In genomic region chr14:45083979-45084722, GRCh38 we compare ENCODE assay signal across 8 cellular contexts. TPM values are rescaled to one million over a fixed set of nuclear protein-coding genes. Genes with fewer than 3 reads are reported as not detected.
DNase-seq lines count a peak whose midpoint lies in the region; ATAC-seq, FAIRE-seq and TF ChIP-seq lines count a peak whose summit lies in the region.

TSS of gene PRPF39 (plus strand) at chr14:45084116. CDS start at chr14:45095240, 11,124 bp downstream.

- H3K27me3 ChIP-seq in bronchial epithelial cell (ENCODE audit: control insufficient read depth, insufficient read depth, low read length) (no peaks in the 10 kb centered on the region), small intestine (ENCODE audit: control insufficient read depth in 2 of 2, insufficient read depth in 2 of 2, low read length in 2 of 2) (no peaks in the 10 kb centered on the region)

- H3K27ac Mint-ChIP-seq in WTC11: peak within 1 kb of the TSS; percentile 93

- CTCF ChIA-PET in WTC11 (lab: Charles Lee): interaction anchor here (1.0 kb wide), 1 partner anchor 171 kb away, joined by 3 read pairs; no protein-coding TSS in a partner anchor

- FAIRE-seq in bronchial epithelial cell (lab: Jason Lieb, UNC) (no peak), small intestine (lab: Jason Lieb, UNC) (no peak)

- POLR2A ChIA-PET in WTC11 (lab: Charles Lee): interaction anchor here (0.6 to 2.9 kb wide), 3 partner anchors 12 to 122 kb away, joined by 3 to 7 read pairs (median 3); partner anchors contain the start of genes FKBP3, KLHL28 and TOGARAM1

- H3K36me3 Mint-ChIP-seq in WTC11: 0 out of 2 replicates have a peak, but pooled peaks cover 2% of the 10 kb centered on the region

- no peaks in the 10 kb centered on the region for H3K9me3 ChIP-seq in small intestine (ENCODE audit: control insufficient read depth, low read depth)

- peak within 1 kb of the TSS; percentile 98 for H3K4me3 Mint-ChIP-seq in WTC11

- 0 to 1% (median 0%) methylated on average over 46 to 48 of the region's 48 CpGs for WGBS in small intestine, 3 donors

- ATAC-seq in GM18909 (IDR thresholded peaks at IDR 0.05; ENCODE audit: poor library complexity, unreplicated experiment): peak; percentile 89
- ATAC-seq in HG03159 (IDR thresholded peaks at IDR 0.05; ENCODE audit: unreplicated experiment): peak; percentile 89
- ATAC-seq in WTC11: peak; percentile 94

- H3K4me1 Mint-ChIP-seq in WTC11: peaks cover 44% of the 10 kb centered on the region

- peak within 1 kb of the TSS; percentile 8 to 94 for H3K27ac ChIP-seq in small intestine (ENCODE audit: low read depth in 1 of 2, low read length in 1 of 2)

- peaks cover 7 to 9% of the 10 kb centered on the region in 2 donors for H3K4me1 ChIP-seq in small intestine (ENCODE audit: control insufficient read depth in 2 of 2, insufficient read depth in 1 of 2, low read depth in 1 of 2, low read length in 1 of 2)

- H3K27me3 Mint-ChIP-seq in WTC11 (ENCODE audit: low read depth): no peaks in the 10 kb centered on the region

- TF ChIP-seq CTCF in WTC11 (IDR thresholded peaks at IDR 0.05) (no peak), bronchial epithelial cell (IDR thresholded peaks at IDR 0.05; ENCODE audit: insufficient read depth, low read length, severe bottlenecking) (no peak)

- H3K4me3 ChIP-seq in bronchial epithelial cell (ENCODE audit: low read depth, low read length) (peak within 1 kb of the TSS; percentile 68), small intestine (ENCODE audit: low read depth in 1 of 2, low read length in 2 of 2) (peak within 1 kb of the TSS; percentile 58 to 64)

- H3K36me3 ChIP-seq in bronchial epithelial cell (ENCODE audit: control insufficient read depth, insufficient read depth, low read length) (peaks cover 1% of the 10 kb centered on the region), small intestine (ENCODE audit: control insufficient read depth in 2 of 2, insufficient read depth in 2 of 2, low read length in 2 of 2) (no peaks in the 10 kb centered on the region)

- H3K9me3 Mint-ChIP-seq in WTC11: peaks cover 13% of the 10 kb centered on the region

- DNase-seq in AG08395 (ENCODE audit: low spot score) (peak; percentile 99), NCI-H2227 (lab: John Stamatoyannopoulos, UW; ENCODE audit: unreplicated experiment) (peak; percentile 95), WTC11 (ENCODE audit: low spot score) (peak; percentile 95), bronchial epithelial cell (ENCODE audit: low read depth) (peak; percentile 83), iPS-NIHi11 (ENCODE audit: low spot score) (peak; percentile 99), small intestine (peak; percentile 95)

TF ChIP-seq in WTC11, 78 proteins besides CTCF, POLR2A, EP300 and RAD21 (continues in another document):
- no peak for TF ChIP-seq OVOL2 (CRISPR knock-in tag; IDR thresholded peaks at IDR 0.05; ENCODE audit: borderline replicate concordance)
- TF ChIP-seq FOXJ3 (CRISPR knock-in tag; IDR thresholded peaks at IDR 0.05; ENCODE audit: borderline replicate concordance): no peak
- no peak for TF ChIP-seq GABPB1 (CRISPR knock-in tag; IDR thresholded peaks at IDR 0.05)
- TF ChIP-seq ATF6 (CRISPR knock-in tag; IDR thresholded peaks at IDR 0.05): no peak
- TF ChIP-seq ZNF232 (CRISPR knock-in tag; IDR thresholded peaks at IDR 0.05): no peak
- no peak for TF ChIP-seq RORB (CRISPR knock-in tag; IDR thresholded peaks at IDR 0.05)
- no peak for TF ChIP-seq ZNF532 (CRISPR knock-in tag; IDR thresholded peaks at IDR 0.05; ENCODE audit: borderline replicate concordance)
- no peak for TF ChIP-seq ZNF423 (CRISPR knock-in tag; IDR thresholded peaks at IDR 0.05)
- TF ChIP-seq USF2 (CRISPR knock-in tag; IDR thresholded peaks at IDR 0.05): peak; percentile 94
- TF ChIP-seq AFF4 (CRISPR knock-in tag; IDR thresholded peaks at IDR 0.05; ENCODE audit: borderline replicate concordance): no peak
- TF ChIP-seq ZNF219 (CRISPR knock-in tag; IDR thresholded peaks at IDR 0.05; ENCODE audit: borderline replicate concordance): no peak
- peak; percentile 60; the same call in 1 of the 2 replicates for TF ChIP-seq SP1 (CRISPR knock-in tag; conservative IDR thresholded peaks at IDR 0.05)

RNA-seq across cellular contexts. Expression of gene PRPF39, which starts in this region (rescaled TPM):
- 32.3 to 39.3 TPM (median 34.4 TPM) in 3 replicates for total RNA-seq in WTC11 (2021)
- 23.4 and 26.9 TPM in 2 replicates for total RNA-seq in bronchial epithelial cell
- polyA plus RNA-seq in small intestine: 10 to 100 TPM; 12.1 to 43.4 (median 20.5) TPM

Comparison
In these comparisons a context has a peak if more than half of its experiments do, and no peak if none do; other contexts are left out.
1. Peak in every context shown above with its lines: DNase-seq, ATAC-seq, H3K4me3 ChIP-seq and H3K27ac ChIP-seq.